Comparison of ENCODE assay signal across 8 cellular contexts in the genomic region with DNA sequence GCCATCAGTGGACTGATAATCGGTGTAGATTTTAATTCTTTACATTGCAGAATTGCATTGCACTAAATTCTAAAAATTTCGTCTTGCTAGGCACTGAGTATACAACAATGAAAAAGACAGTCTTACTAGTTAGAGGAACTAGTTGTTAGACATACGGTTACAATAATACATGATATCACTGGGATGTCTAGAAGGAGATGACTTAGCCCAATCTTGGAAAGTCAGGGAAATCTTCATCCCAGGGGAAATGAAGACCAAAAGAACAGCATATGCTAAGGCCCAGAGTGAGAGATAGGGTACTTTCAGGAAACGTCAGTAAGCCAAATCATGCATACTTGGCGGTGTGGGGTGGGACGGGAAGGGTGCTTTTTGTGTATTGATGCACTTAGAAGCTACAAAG. TPM values are rescaled to one million over a fixed set of nuclear protein-coding genes. Genes with fewer than 3 reads are reported as not detected.
DNase-seq lines count a peak whose midpoint lies in the region; ATAC-seq and TF ChIP-seq lines count a peak whose summit lies in the region.

No MANE protein-coding gene starts in this region.

- H3K27ac ChIP-seq in BLaER1 treated with 17β-estradiol and CSF1 and Interleukin-3, amounts not matched to agents 10 nM and 100 nM, result peak overlapping the region in 9 of 11 experiments; percentile 90 to 98 (median 93); a peak in 15 of 22 replicates
- H3K27ac ChIP-seq in KMS-11, result no peak overlapping the region; the same call in 1 of the 2 replicates
- peak overlapping the region in 1 of 5 donors; percentile 98 for H3K27ac ChIP-seq in adrenal gland

- H3K27ac Mint-ChIP-seq in central memory CD8-positive, alpha-beta T cell (ENCODE audit: low read depth), result no peak overlapping the region
- peak overlapping the region; percentile 94 to 96 for H3K27ac Mint-ChIP-seq in natural killer cell treated with Interleukin-12 subunit alpha and Interleukin-12 subunit beta and Interleukin-15 and Interleukin-18, amount 100 ng/mL, for 72 hours

- WGBS in adrenal gland, 4 donors, result 54 to 66% (median 59%) methylated on average over 6 of the region's 6 CpGs

- H3K4me2 ChIP-seq in BLaER1 treated with 17β-estradiol and CSF1 and Interleukin-3, amounts not matched to agents 10 nM and 100 nM, result peak overlapping the region; percentile 73 to 94 (median 87)
- H3K4me2 ChIP-seq in KMS-11, result peak overlapping the region; percentile 36; the same call in 1 of the 2 replicates

- no peak for ATAC-seq in central memory CD8-positive, alpha-beta T cell (replicated peaks; ENCODE audit: extremely low read depth, poor library complexity, severe bottlenecking)
- ATAC-seq in natural killer cell treated with Interleukin-12 subunit alpha and Interleukin-12 subunit beta and Interleukin-15 and Interleukin-18, amount 100 ng/mL, for 72 hours, result no peak
- ATAC-seq in HG03097 (IDR thresholded peaks at IDR 0.05; ENCODE audit: low FRiP score, unreplicated experiment) (no peak), HG02588 (IDR thresholded peaks at IDR 0.05; ENCODE audit: unreplicated experiment) (no peak)

- no peaks in the 10 kb centered on the region for H3K27me3 ChIP-seq in BLaER1 treated with 17β-estradiol and CSF1 and Interleukin-3, amounts not matched to agents 10 nM and 100 nM
- H3K27me3 ChIP-seq in KMS-11 (ENCODE audit: insufficient read depth, low read depth) (no peaks in the 10 kb centered on the region), adrenal gland (no peaks in the 10 kb centered on the region)

- peaks cover 19% of the 10 kb centered on the region for H3K36me3 Mint-ChIP-seq in central memory CD8-positive, alpha-beta T cell (ENCODE audit: insufficient read depth)
- peaks cover 5% of the 10 kb centered on the region for H3K36me3 Mint-ChIP-seq in natural killer cell treated with Interleukin-12 subunit alpha and Interleukin-12 subunit beta and Interleukin-15 and Interleukin-18, amount 100 ng/mL, for 72 hours

- no peaks in the 10 kb centered on the region for H3K27me3 Mint-ChIP-seq in central memory CD8-positive, alpha-beta T cell
- H3K27me3 Mint-ChIP-seq in natural killer cell treated with Interleukin-12 subunit alpha and Interleukin-12 subunit beta and Interleukin-15 and Interleukin-18, amount 100 ng/mL, for 72 hours, result no peaks in the 10 kb centered on the region

- no peaks in the 10 kb centered on the region for H3K9me3 ChIP-seq in BLaER1 treated with 17β-estradiol and CSF1 and Interleukin-3, amounts not matched to agents 10 nM and 100 nM (replicated peaks in 1 of 11)
- no peaks in the 10 kb centered on the region for H3K9me3 ChIP-seq in adrenal gland (replicated peaks in 1 of 3)

- peaks cover 16 to 40% (median 32%) of the 10 kb centered on the region in 10 experiments for H3K4me1 ChIP-seq in BLaER1 treated with 17β-estradiol and CSF1 and Interleukin-3, amounts not matched to agents 10 nM and 100 nM
- H3K4me1 ChIP-seq in KMS-11 (ENCODE audit: low read depth, poor library complexity, severe bottlenecking) (peaks cover 17% of the 10 kb centered on the region), adrenal gland (replicated peaks in 1 of 2) (peaks cover 10 to 33% of the 10 kb centered on the region in 2 donors)

- TF ChIP-seq CTCF in KMS-11 (conservative IDR thresholded peaks at IDR 0.05; ENCODE audit: low read depth, low read length), result no peak
- TF ChIP-seq CTCF in adrenal gland (IDR thresholded peaks at IDR 0.05), result no peak

- H2AFZ ChIP-seq in KMS-11 (ENCODE audit: low read depth), result 0 out of 2 replicates have a peak overlapping the region, but pooled peaks have one; percentile 88

- H3K4me3 ChIP-seq in BLaER1 treated with 17β-estradiol and CSF1 and Interleukin-3, amounts not matched to agents 10 nM and 100 nM, result peak overlapping the region; percentile 63 to 87 (median 77)
- H3K4me3 ChIP-seq in KMS-11 (IDR thresholded peaks at IDR 0.05; ENCODE audit: insufficient read depth, low read depth, low read length) (no peak overlapping the region), adrenal gland (peak overlapping the region in 2 of 4 donors; percentile 33 to 69)

- no peaks in the 10 kb centered on the region for H3K9me3 Mint-ChIP-seq in central memory CD8-positive, alpha-beta T cell
- no peaks in the 10 kb centered on the region for H3K9me3 Mint-ChIP-seq in natural killer cell treated with Interleukin-12 subunit alpha and Interleukin-12 subunit beta and Interleukin-15 and Interleukin-18, amount 100 ng/mL, for 72 hours

- TF ChIP-seq POLR2A in adrenal gland (IDR thresholded peaks at IDR 0.05), result no peak

- H3K4me3 Mint-ChIP-seq in central memory CD8-positive, alpha-beta T cell, result peak overlapping the region; percentile 91
- peak overlapping the region; percentile 96 for H3K4me3 Mint-ChIP-seq in natural killer cell treated with Interleukin-12 subunit alpha and Interleukin-12 subunit beta and Interleukin-15 and Interleukin-18, amount 100 ng/mL, for 72 hours

- peaks cover 0 to 23% (median 9%) of the 10 kb centered on the region in 11 experiments; a peak in 9 of 22 replicates for H4K20me1 ChIP-seq in BLaER1 treated with 17β-estradiol and CSF1 and Interleukin-3, amounts not matched to agents 10 nM and 100 nM
- H4K20me1 ChIP-seq in KMS-11 (ENCODE audit: insufficient read depth), result no peaks in the 10 kb centered on the region

- DNase-seq in central memory CD8-positive, alpha-beta T cell (ENCODE audit: low spot score in 2 of 2), result no peak
- no peak for DNase-seq in natural killer cell treated with Interleukin-12 subunit alpha and Interleukin-12 subunit beta and Interleukin-15 and Interleukin-18, amount 100 ng/mL, for 72 hours (ENCODE audit: low spot score)
- DNase-seq in NCI-H2107 treated with DMSO at 0.1 percent for 48 hours (lab: John Stamatoyannopoulos, UW; ENCODE audit: unreplicated experiment), result no peak
- DNase-seq in adrenal gland, result no peak

- H3K9ac ChIP-seq in BLaER1 treated with 17β-estradiol and CSF1 and Interleukin-3, amounts not matched to agents 10 nM and 100 nM, result peak overlapping the region; percentile 85 to 98 (median 92)
- H3K9ac ChIP-seq in KMS-11, result 0 out of 2 replicates have a peak overlapping the region, but pooled peaks have one; percentile 76

- intact Hi-C loops in adrenal gland (cut with DNase I), result no loop called here

- H3K4me1 Mint-ChIP-seq in central memory CD8-positive, alpha-beta T cell, result peaks cover 61% of the 10 kb centered on the region
- H3K4me1 Mint-ChIP-seq in natural killer cell treated with Interleukin-12 subunit alpha and Interleukin-12 subunit beta and Interleukin-15 and Interleukin-18, amount 100 ng/mL, for 72 hours (ENCODE audit: low read depth in 2 of 2), result peaks cover 30 to 52% of the 10 kb centered on the region in 2 donors

- peaks cover 22% of the 10 kb centered on the region; the same call in 1 of the 2 replicates for H3K79me2 ChIP-seq in KMS-11 (ENCODE audit: insufficient read depth, low read depth)

- peaks cover 0 to 19% (median 10%) of the 10 kb centered on the region in 11 experiments; a peak in 15 of 22 replicates for H3K36me3 ChIP-seq in BLaER1 treated with 17β-estradiol and CSF1 and Interleukin-3, amounts not matched to agents 10 nM and 100 nM
- no peaks in the 10 kb centered on the region for H3K36me3 ChIP-seq in KMS-11 (ENCODE audit: insufficient read depth)
- no peaks in the 10 kb centered on the region for H3K36me3 ChIP-seq in adrenal gland (replicated peaks in 1 of 2)

RNA-seq across cellular contexts. Expression of a gene that starts 0.9 kb away (rescaled TPM):
- 10 to 100 TPM; 14.4 to 29.3 TPM for total RNA-seq in natural killer cell treated with Interleukin-12 subunit alpha and Interleukin-12 subunit beta and Interleukin-15 and Interleukin-18, amount 100 ng/mL, for 72 hours
- total RNA-seq in adrenal gland, result 10 to 100 TPM in 6 of 8 donors, 1 to 10 TPM in 2; 9.1 to 28.0 (median 13.5) TPM
- 10 to 100 TPM in 2 of 3 donors, 1 to 10 TPM in 1; 8.6 to 18.7 (median 18.3) TPM for polyA plus RNA-seq in adrenal gland

RNA-seq across cellular contexts. Expression of a gene that starts 1.6 kb away (rescaled TPM):
- total RNA-seq in natural killer cell treated with Interleukin-12 subunit alpha and Interleukin-12 subunit beta and Interleukin-15 and Interleukin-18, amount 100 ng/mL, for 72 hours, result 1 to 10 TPM; 7.4 to 9.6 TPM
- total RNA-seq in adrenal gland, result 10 to 100 TPM; 24.0 to 72.7 (median 43.8) TPM
- 10 to 100 TPM; 14.2 to 28.9 (median 25.1) TPM for polyA plus RNA-seq in adrenal gland
